In the genomic region with DNA sequence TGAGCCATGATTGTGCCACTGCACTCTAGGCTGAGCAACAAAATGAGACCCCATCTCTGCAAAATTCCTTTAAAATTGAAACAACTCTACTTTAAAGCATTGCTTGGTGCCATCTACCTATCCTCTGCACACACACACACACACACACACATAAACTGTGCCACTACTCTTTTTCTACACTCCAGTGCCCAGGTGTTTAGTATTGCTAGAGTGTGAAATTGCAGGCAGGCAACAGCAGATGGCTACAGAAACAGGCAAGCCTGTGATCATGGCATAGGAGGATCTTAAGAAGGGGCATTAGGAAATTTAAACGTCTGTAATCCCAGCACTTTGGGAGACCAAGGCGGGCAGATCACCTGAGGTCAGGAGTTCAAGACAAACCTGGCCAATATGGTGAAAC, we compare ENCODE assay signal across 26 cellular contexts. TPM values are rescaled to one million over a fixed set of nuclear protein-coding genes. Genes with fewer than 3 reads are reported as not detected.
DNase-seq lines count a peak whose midpoint lies in the region; ATAC-seq and TF ChIP-seq lines count a peak whose summit lies in the region.
"Had no signal": no experiment of that assay in that cellular context is flagged by ENCODE, and none has a peak within 500 bp of the region (broad histone marks: within the 10 kb centered on the region; RNA-seq: fewer than 3 reads in every experiment).

No MANE protein-coding gene starts in this region.

- no peaks in the 10 kb centered on the region for H3K4me1 ChIP-seq in CD8-positive, alpha-beta memory T cell (ENCODE audit: insufficient read depth, low read length)
- no peaks in the 10 kb centered on the region for H3K4me1 ChIP-seq in naive thymus-derived CD4-positive, alpha-beta T cell (ENCODE audit: control insufficient read depth in 2 of 2, insufficient read depth in 2 of 2, low read length in 2 of 2)
- H3K4me1 ChIP-seq: SJSA1 had no signal

- POLR2A ChIA-PET in CD4-positive, alpha-beta T cell (lab: Charles Lee) = no interaction called here
- POLR2A ChIA-PET in CD8-positive, alpha-beta memory T cell (lab: Charles Lee) = no interaction called here
- POLR2A ChIA-PET in WTC11 (lab: Charles Lee) = no interaction called here
- POLR2A ChIA-PET in naive thymus-derived CD4-positive, alpha-beta T cell (lab: Charles Lee) = no interaction called here
- POLR2A ChIA-PET in RWPE1 (lab: Yijun Ruan, JAX; ENCODE audit: low non-redundant PET) = no interaction called here

- TF ChIP-seq CTCF in CD4-positive, alpha-beta T cell (IDR thresholded peaks at IDR 0.05) = no peak
- TF ChIP-seq CTCF in WTC11 (IDR thresholded peaks at IDR 0.05) (no peak), RWPE1 (conservative IDR thresholded peaks at IDR 0.05; ENCODE audit: low read depth) (no peak)

- no peak overlapping the region for H3K4me3 ChIP-seq in CD8-positive, alpha-beta memory T cell (ENCODE audit: low read length)
- no peak overlapping the region for H3K4me3 ChIP-seq in naive thymus-derived CD4-positive, alpha-beta T cell (ENCODE audit: low read length)
- H3K4me3 ChIP-seq: A549, GM12878, GM23338, K562, PC-9, SJSA1 had no signal

- no peak overlapping the region for H3K4me3 Mint-ChIP-seq in CD4-positive, alpha-beta T cell
- no peak overlapping the region for H3K4me3 Mint-ChIP-seq in CD8-positive, alpha-beta memory T cell
- no peak overlapping the region for H3K4me3 Mint-ChIP-seq in WTC11
- no peak overlapping the region for H3K4me3 Mint-ChIP-seq in naive thymus-derived CD4-positive, alpha-beta T cell
- H3K4me3 Mint-ChIP-seq: GM23338, H9 had no signal

- CTCF ChIA-PET in CD4-positive, alpha-beta T cell (lab: Charles Lee) = no interaction called here
- CTCF ChIA-PET in CD8-positive, alpha-beta memory T cell (lab: Charles Lee) = interaction anchor here (1.0 kb wide), 1 partner anchor 76 kb away, joined by 3 read pairs; no protein-coding TSS in a partner anchor
- CTCF ChIA-PET in WTC11 (lab: Charles Lee) (no interaction called here), RWPE1 (lab: Yijun Ruan, JAX) (no interaction called here)
- CTCF ChIA-PET in naive thymus-derived CD4-positive, alpha-beta T cell (lab: Charles Lee) = no interaction called here

- no peaks in the 10 kb centered on the region for H3K9me3 ChIP-seq in CD4-positive, alpha-beta T cell (ENCODE audit: control insufficient read depth, low read length)
- no peaks in the 10 kb centered on the region for H3K9me3 ChIP-seq in CD8-positive, alpha-beta memory T cell (ENCODE audit: low read length)
- H3K9me3 ChIP-seq in naive thymus-derived CD4-positive, alpha-beta T cell (ENCODE audit: control insufficient read depth in 2 of 3, low read length in 3 of 3) = no peaks in the 10 kb centered on the region
- H3K9me3 ChIP-seq: A549, SJSA1 had no signal

- H3K27ac Mint-ChIP-seq in CD4-positive, alpha-beta T cell = peak overlapping the region; percentile 27
- peak overlapping the region in 6 of 8 donors; percentile 48 to 85 (median 72) for H3K27ac Mint-ChIP-seq in CD8-positive, alpha-beta memory T cell
- H3K27ac Mint-ChIP-seq in WTC11 = no peak overlapping the region
- H3K27ac Mint-ChIP-seq in naive thymus-derived CD4-positive, alpha-beta T cell = peak overlapping the region in 6 of 9 donors; percentile 1 to 73 (median 51)
- H3K27ac Mint-ChIP-seq: GM23338, H9 had no signal

- no peak for DNase-seq in CD4-positive, alpha-beta T cell
- DNase-seq in CD8-positive, alpha-beta memory T cell = no peak
- DNase-seq in WTC11 (ENCODE audit: low spot score) = no peak
- no peak for DNase-seq in naive thymus-derived CD4-positive, alpha-beta T cell
- no peak for DNase-seq in RWPE1 (ENCODE audit: low spot score)
- DNase-seq in left lobe of liver (ENCODE audit: low spot score) = no peak
- no peak for DNase-seq in HT-29 (ENCODE audit: low spot score)
- DNase-seq in G401 (ENCODE audit: low spot score) = no peak
- DNase-seq: C1 segment of cervical spinal cord, Calu3, DMS53, H9, Kasumi-1, NCI-H1092 treated with DMSO at 0.1 percent for 48 hours, NCI-H1436, NCI-H187, NCI-H2081 treated with DMSO at 0.1 percent for 48 hours, NCI-H446, PC-9, Right ventricle myocardium superior had no signal

- H3K27ac ChIP-seq in CD4-positive, alpha-beta T cell (ENCODE audit: low read depth, low read length) = no peak overlapping the region
- no peak overlapping the region for H3K27ac ChIP-seq in CD8-positive, alpha-beta memory T cell (ENCODE audit: low read depth, low read length)
- H3K27ac ChIP-seq in naive thymus-derived CD4-positive, alpha-beta T cell (ENCODE audit: low read depth, low read length) = no peak overlapping the region
- no peak overlapping the region for H3K27ac ChIP-seq in RWPE1
- H3K27ac ChIP-seq: A549, PC-9, SJSA1 had no signal

- intact Hi-C loops in CD4-positive, alpha-beta T cell (cut with DNase I, micrococcal nuclease) = no loop called here
- intact Hi-C loops in naive thymus-derived CD4-positive, alpha-beta T cell (cut with micrococcal nuclease) = no loop called here

- peaks cover 26% of the 10 kb centered on the region for H3K36me3 ChIP-seq in CD8-positive, alpha-beta memory T cell (ENCODE audit: insufficient read depth, low read length)
- peaks cover 3 to 49% (median 5%) of the 10 kb centered on the region in 3 experiments for H3K36me3 ChIP-seq in naive thymus-derived CD4-positive, alpha-beta T cell (ENCODE audit: control insufficient read depth in 2 of 3, insufficient read depth in 3 of 3, low read length in 3 of 3)
- H3K36me3 ChIP-seq: SJSA1 had no signal

- in situ Hi-C loops in G401 (cut with HindIII; ENCODE audit: low sequenced_read_pairs) = no loop called here

- no peak for ATAC-seq in CD4-positive, alpha-beta T cell (ENCODE audit: poor library complexity)
- peak; percentile 41 for ATAC-seq in WTC11
- no peak for ATAC-seq in naive thymus-derived CD4-positive, alpha-beta T cell
- ATAC-seq in left lobe of liver = no peak
- ATAC-seq: A549, GM12878, GM23338, K562 had no signal

- peaks cover 72% of the 10 kb centered on the region for H3K36me3 Mint-ChIP-seq in CD4-positive, alpha-beta T cell (ENCODE audit: low read depth)
- peaks cover 0 to 77% (median 14%) of the 10 kb centered on the region in 3 donors for H3K36me3 Mint-ChIP-seq in CD8-positive, alpha-beta memory T cell
- H3K36me3 Mint-ChIP-seq in WTC11 = no peaks in the 10 kb centered on the region
- H3K36me3 Mint-ChIP-seq in naive thymus-derived CD4-positive, alpha-beta T cell = peaks cover 2 to 29% (median 4%) of the 10 kb centered on the region in 5 donors

- no peaks in the 10 kb centered on the region for H3K4me1 Mint-ChIP-seq in CD4-positive, alpha-beta T cell (ENCODE audit: low read depth)
- peaks cover 0 to 8% (median 0%) of the 10 kb centered on the region in 3 donors for H3K4me1 Mint-ChIP-seq in CD8-positive, alpha-beta memory T cell
- H3K4me1 Mint-ChIP-seq in WTC11 = peaks cover 4% of the 10 kb centered on the region; the same call in 1 of the 2 replicates
- H3K4me1 Mint-ChIP-seq in naive thymus-derived CD4-positive, alpha-beta T cell = peaks cover 0 to 16% (median 9%) of the 10 kb centered on the region in 7 donors

- H3K27me3 ChIP-seq in CD4-positive, alpha-beta T cell (ENCODE audit: control insufficient read depth, insufficient read depth, low read length) = no peaks in the 10 kb centered on the region
- no peaks in the 10 kb centered on the region for H3K27me3 ChIP-seq in CD8-positive, alpha-beta memory T cell (ENCODE audit: insufficient read depth, low read length, poor library complexity, severe bottlenecking)
- no peaks in the 10 kb centered on the region for H3K27me3 ChIP-seq in naive thymus-derived CD4-positive, alpha-beta T cell (ENCODE audit: control insufficient read depth in 2 of 2, insufficient read depth in 2 of 2, low read length in 2 of 2)
- H3K27me3 ChIP-seq: SJSA1 had no signal

- H3K9me3 Mint-ChIP-seq in CD4-positive, alpha-beta T cell = no peaks in the 10 kb centered on the region
- H3K9me3 Mint-ChIP-seq in CD8-positive, alpha-beta memory T cell = no peaks in the 10 kb centered on the region
- no peaks in the 10 kb centered on the region for H3K9me3 Mint-ChIP-seq in WTC11
- H3K9me3 Mint-ChIP-seq in naive thymus-derived CD4-positive, alpha-beta T cell = peaks cover 0 to 2% (median 0%) of the 10 kb centered on the region in 11 donors
- H3K9me3 Mint-ChIP-seq: GM23338, H9 had no signal

- H3K27me3 Mint-ChIP-seq in CD4-positive, alpha-beta T cell = no peaks in the 10 kb centered on the region
- no peaks in the 10 kb centered on the region for H3K27me3 Mint-ChIP-seq in CD8-positive, alpha-beta memory T cell
- H3K27me3 Mint-ChIP-seq in WTC11 (ENCODE audit: low read depth) = no peaks in the 10 kb centered on the region
- no peaks in the 10 kb centered on the region for H3K27me3 Mint-ChIP-seq in naive thymus-derived CD4-positive, alpha-beta T cell

TF ChIP-seq in WTC11, 78 proteins besides CTCF, POLR2A, EP300 and RAD21 (continues in another document):
- TF ChIP-seq, protein P1, sequence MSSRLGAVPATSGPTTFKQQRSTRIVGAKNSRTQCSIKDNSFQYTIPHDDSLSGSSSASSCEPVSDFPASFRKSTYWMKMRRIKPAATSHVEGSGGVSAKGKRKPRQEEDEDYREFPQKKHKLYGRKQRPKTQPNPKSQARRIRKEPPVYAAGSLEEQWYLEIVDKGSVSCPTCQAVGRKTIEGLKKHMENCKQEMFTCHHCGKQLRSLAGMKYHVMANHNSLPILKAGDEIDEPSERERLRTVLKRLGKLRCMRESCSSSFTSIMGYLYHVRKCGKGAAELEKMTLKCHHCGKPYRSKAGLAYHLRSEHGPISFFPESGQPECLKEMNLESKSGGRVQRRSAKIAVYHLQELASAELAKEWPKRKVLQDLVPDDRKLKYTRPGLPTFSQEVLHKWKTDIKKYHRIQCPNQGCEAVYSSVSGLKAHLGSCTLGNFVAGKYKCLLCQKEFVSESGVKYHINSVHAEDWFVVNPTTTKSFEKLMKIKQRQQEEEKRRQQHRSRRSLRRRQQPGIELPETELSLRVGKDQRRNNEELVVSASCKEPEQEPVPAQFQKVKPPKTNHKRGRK (CRISPR knock-in tag; IDR thresholded peaks at IDR 0.05; ENCODE audit: borderline replicate concordance) = no peak
- no peak for TF ChIP-seq ZNF219 (CRISPR knock-in tag; IDR thresholded peaks at IDR 0.05; ENCODE audit: borderline replicate concordance)

RNA-seq across cellular contexts. Expression of a gene that starts 39.0 kb away (rescaled TPM):
- 10 to 100 TPM; 28.8 to 37.3 TPM for total RNA-seq in CD4-positive, alpha-beta T cell
- total RNA-seq in CD8-positive, alpha-beta memory T cell = 10 to 100 TPM; 14.8 to 16.6 TPM
- 23.9 TPM for polyA plus RNA-seq in CD8-positive, alpha-beta memory T cell
- total RNA-seq in WTC11 (2021) = 0.21 to 0.23 TPM (median 0.22 TPM) in 3 replicates
- 10 to 100 TPM; 32.1 to 65.7 (median 60.7) TPM for total RNA-seq in naive thymus-derived CD4-positive, alpha-beta T cell
- polyA plus RNA-seq in naive thymus-derived CD4-positive, alpha-beta T cell = 10 to 100 TPM; 19.9 to 33.3 TPM
- 0.55 TPM for total RNA-seq in left lobe of liver
- 4.8 and 5.5 TPM in 2 replicates for total RNA-seq in HT-29 (2014; rRNA removed; shearing (Covaris generic))
- total RNA-seq in G401 (2014; rRNA removed; shearing (Covaris generic)) = not detected in 2 replicates
- total RNA-seq: H9, K562, RPMI7951, SJSA1 had no signal
- polyA plus RNA-seq: GM23338, K562 had no signal

RNA-seq across cellular contexts. Expression of a gene that starts 56.4 kb away (rescaled TPM):
- 10 to 100 TPM; 13.9 to 15.8 TPM for total RNA-seq in CD4-positive, alpha-beta T cell
- total RNA-seq in CD8-positive, alpha-beta memory T cell = 10 to 100 TPM; 21.4 TPM
- 4.0 TPM for polyA plus RNA-seq in CD8-positive, alpha-beta memory T cell
- 16.8 to 19.7 TPM (median 17.7 TPM) in 3 replicates for total RNA-seq in WTC11 (2021)
- total RNA-seq in naive thymus-derived CD4-positive, alpha-beta T cell = 10 to 100 TPM; 16.7 to 44.3 (median 21.7) TPM
- 1 to 10 TPM; 5.1 to 6.0 TPM for polyA plus RNA-seq in naive thymus-derived CD4-positive, alpha-beta T cell
- 6.0 TPM for total RNA-seq in left lobe of liver
- 6.0 and 11.7 TPM in 2 replicates for total RNA-seq in HT-29 (2014; rRNA removed; shearing (Covaris generic))
- 19.8 and 41.7 TPM in 2 replicates for total RNA-seq in G401 (2014; rRNA removed; shearing (Covaris generic))
